In genomic region chr1:222189218-222189617, GRCh38 we compare ENCODE assay signal across 27 cellular contexts.
"Had no signal": no experiment of that assay in that cellular context is flagged by ENCODE, and none has a peak within 500 bp of the region (broad histone marks: within the 10 kb centered on the region; RNA-seq: fewer than 3 reads in every experiment).

No MANE protein-coding gene starts in this region.

- H3K36me3 ChIP-seq: colonic mucosa, esophagus muscularis mucosa, esophagus squamous epithelium, gastrocnemius medialis, gastroesophageal sphincter, heart left ventricle, heart right ventricle had no signal

- H3K9me3 ChIP-seq: colonic mucosa, esophagus squamous epithelium, gastrocnemius medialis had no signal

- H3K27me3 ChIP-seq: colonic mucosa, esophagus muscularis mucosa, esophagus squamous epithelium, foreskin keratinocyte, gastrocnemius medialis, gastroesophageal sphincter, heart left ventricle, heart right ventricle had no signal

- FAIRE-seq: colon, endothelial cell of umbilical vein, frontal cortex had no signal

- H3K4me1 ChIP-seq: colonic mucosa, esophagus muscularis mucosa, esophagus squamous epithelium, foreskin keratinocyte, gastrocnemius medialis, gastroesophageal sphincter, heart left ventricle, heart right ventricle had no signal

- ATAC-seq: effector memory CD8-positive, alpha-beta T cell; esophagus mucosa; foreskin keratinocyte; gastrocnemius medialis; gastroesophageal sphincter; heart left ventricle; heart right ventricle had no signal

- H3K27ac ChIP-seq: colonic mucosa, coronary artery, dorsolateral prefrontal cortex, epithelial cell of prostate, esophagus muscularis mucosa, esophagus squamous epithelium, foreskin keratinocyte, gastrocnemius medialis, gastroesophageal sphincter, heart left ventricle, heart right ventricle had no signal

- H3K4me3 ChIP-seq: colonic mucosa, coronary artery, dorsolateral prefrontal cortex, esophagus muscularis mucosa, esophagus squamous epithelium, gastrocnemius medialis, gastroesophageal sphincter, heart left ventricle, heart right ventricle had no signal

- DNase-seq: colonic mucosa; cortex of kidney; dermis blood vessel endothelial cell; dorsolateral prefrontal cortex; effector CD4-positive, alpha-beta T cell; effector CD8-positive, alpha-beta T cell; effector memory CD4-positive, alpha-beta T cell; effector memory CD8-positive, alpha-beta T cell; endodermal cell; erythroblast; esophagus squamous epithelium; foreskin fibroblast; foreskin keratinocyte; foreskin melanocyte; gastrocnemius medialis; glutamatergic neuron; head of caudate nucleus; heart left ventricle; heart right ventricle had no signal
